ENCODE assay signal across 14 cellular contexts in the genomic region with DNA sequence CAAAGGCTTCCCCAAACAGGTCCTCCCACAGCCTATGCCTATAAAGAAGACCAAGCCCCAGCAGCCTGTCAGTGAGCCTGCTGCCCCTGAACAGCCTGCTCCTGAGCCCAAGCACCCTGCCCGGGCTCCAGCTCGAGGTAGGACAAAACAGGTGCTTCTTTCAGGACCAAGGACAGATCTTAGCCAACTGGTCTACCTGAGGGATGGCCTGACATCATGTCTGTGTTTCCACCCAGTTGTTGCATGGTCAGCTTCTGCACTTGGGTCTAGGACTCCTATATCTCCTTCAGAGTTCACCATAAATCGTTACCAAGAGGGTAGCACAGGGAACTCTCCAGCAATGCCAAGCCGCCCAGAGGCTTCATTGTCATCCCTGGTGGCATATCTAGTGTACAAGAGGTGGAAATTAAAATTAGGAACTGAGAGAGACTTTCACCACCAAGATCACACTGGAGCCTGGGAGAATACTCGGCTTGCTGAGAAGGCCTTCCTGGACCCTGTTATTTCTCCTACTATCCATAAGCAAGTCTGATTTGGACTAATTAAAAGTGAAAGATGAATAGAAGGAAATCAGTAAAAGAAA. TPM values are rescaled to one million over a fixed set of nuclear protein-coding genes. Genes with fewer than 3 reads are reported as not detected.
DNase-seq lines count a peak whose midpoint lies in the region; FAIRE-seq and TF ChIP-seq lines count a peak whose summit lies in the region.
"Had no signal": no experiment of that assay in that cellular context is flagged by ENCODE, and none has a peak within 500 bp of the region (broad histone marks: within the 10 kb centered on the region; RNA-seq: fewer than 3 reads in every experiment).

No MANE protein-coding gene starts in this region.

- H3K4me3 ChIP-seq in GM12865 (ENCODE audit: low read depth, low read length) (no peak overlapping the region), small intestine (ENCODE audit: low read depth in 1 of 2, low read length in 2 of 2) (no peak overlapping the region)
- H3K4me3 ChIP-seq: lower lobe of right lung, skin epidermis had no signal

- FAIRE-seq in small intestine (lab: Jason Lieb, UNC): no peak
- FAIRE-seq: astrocyte had no signal

- DNase-seq in GM12865 (ENCODE audit: low read depth) (peak; percentile 15), HuH-7 (ENCODE audit: low spot score) (peak; percentile 39), T47D (ENCODE audit: low read depth in 1 of 2, low spot score in 1 of 2) (peak; percentile 79 to 86), left kidney (ENCODE audit: low read depth, low spot score) (peak; percentile 61), small intestine (no peak), NAMALWA (ENCODE audit: low spot score) (no peak), DMS153 treated with DMSO at 0.1 percent for 48 hours (lab: John Stamatoyannopoulos, UW; ENCODE audit: unreplicated experiment) (no peak)
- DNase-seq: activated gamma-delta T cell treated with Interleukin-2 at 50 U/mL for 16 hours, lower lobe of right lung, NCI-H2029 treated with DMSO at 0.1 percent for 48 hours, SHP77 treated with DMSO at 0.1 percent for 48 hours had no signal

- no peaks in the 10 kb centered on the region for H3K4me1 ChIP-seq in small intestine (ENCODE audit: control insufficient read depth in 2 of 2, insufficient read depth in 1 of 2, low read depth in 1 of 2, low read length in 1 of 2)
- H3K4me1 ChIP-seq: lower lobe of right lung, parathyroid adenoma had no signal

- H3K27me3 ChIP-seq in small intestine (ENCODE audit: control insufficient read depth in 2 of 2, insufficient read depth in 2 of 2, low read length in 2 of 2): peaks cover 0 to 7% of the 10 kb centered on the region in 2 donors

- no peaks in the 10 kb centered on the region for H3K36me3 ChIP-seq in small intestine (ENCODE audit: control insufficient read depth in 2 of 2, insufficient read depth in 2 of 2, low read length in 2 of 2)
- H3K36me3 ChIP-seq: lower lobe of right lung had no signal

- no peak for TF ChIP-seq CTCF in GM12865 (IDR thresholded peaks at IDR 0.05; ENCODE audit: insufficient read depth, low read depth, low read length, missing control alignments)

- H3K27ac ChIP-seq in small intestine (ENCODE audit: low read depth in 1 of 2, low read length in 1 of 2): no peak overlapping the region
- H3K27ac ChIP-seq: lower lobe of right lung, parathyroid adenoma, skin epidermis had no signal

- in situ Hi-C loops in T47D (cut with HindIII; ENCODE audit: low pct_unique_long_range_greater_than_20kb, low sequenced_read_pairs): no loop called here

- 60 to 65% (median 64%) methylated on average over 5 of the region's 5 CpGs for WGBS in small intestine, 3 donors

- H3K9me3 ChIP-seq in small intestine (ENCODE audit: control insufficient read depth, low read depth): no peaks in the 10 kb centered on the region
- H3K9me3 ChIP-seq: lower lobe of right lung had no signal

RNA-seq across cellular contexts. Expression of a gene that starts 38.2 kb away (rescaled TPM):
- 10 to 100 TPM; 37.5 to 66.9 (median 39.7) TPM for polyA plus RNA-seq in small intestine

Comparison
In these comparisons a context has a peak if more than half of its experiments do, and no peak if none do; other contexts are left out.
1. DNase-seq: peak in GM12865 (single experiment), HuH-7 (single experiment), T47D (2 of 2) and left kidney (single experiment); none in small intestine (single experiment), NAMALWA (single experiment) and DMS153 treated with DMSO at 0.1 percent for 48 hours (single experiment).